Comparison of ENCODE assay signal across 9 cellular contexts in genomic region chr11:123261345-123262106, GRCh38.
DNase-seq lines count a peak whose midpoint lies in the region; ATAC-seq, FAIRE-seq and TF ChIP-seq lines count a peak whose summit lies in the region.
"Had no signal": no experiment of that assay in that cellular context is flagged by ENCODE, and none has a peak within 500 bp of the region (broad histone marks: within the 10 kb centered on the region; RNA-seq: fewer than 3 reads in every experiment).

No MANE protein-coding gene starts in this region.

- peaks cover 0 to 8% (median 7%) of the 10 kb centered on the region in 3 donors for H3K4me1 Mint-ChIP-seq in CD8-positive, alpha-beta memory T cell

- CTCF ChIA-PET in CD8-positive, alpha-beta memory T cell (lab: Charles Lee): interaction anchor here (0.6 to 3.4 kb wide), 20 partner anchors 8 to 228 kb away, joined by 3 to 19 read pairs (median 4); no protein-coding TSS in a partner anchor

- FAIRE-seq in kidney (lab: Jason Lieb, UNC): peak; percentile 38
- FAIRE-seq: colon had no signal

- H3K27ac ChIP-seq in CD8-positive, alpha-beta memory T cell (ENCODE audit: low read depth, low read length): no peak overlapping the region
- H3K27ac ChIP-seq in caudate nucleus (ENCODE audit: low read depth, low read length) (no peak overlapping the region), kidney (ENCODE audit: low read depth in 2 of 2, low read length in 2 of 2) (no peak overlapping the region)

- no peaks in the 10 kb centered on the region for H3K36me3 ChIP-seq in CD8-positive, alpha-beta memory T cell (ENCODE audit: insufficient read depth, low read length)
- no peaks in the 10 kb centered on the region for H3K36me3 ChIP-seq in kidney (ENCODE audit: control insufficient read depth in 1 of 2, insufficient read depth in 2 of 2, low read length in 2 of 2)

- POLR2A ChIA-PET in CD8-positive, alpha-beta memory T cell (lab: Charles Lee): interaction anchor here (0.6 kb wide), 1 partner anchor 179 kb away, joined by 3 read pairs; no protein-coding TSS in a partner anchor

- H3K4me3 Mint-ChIP-seq in CD8-positive, alpha-beta memory T cell: peak overlapping the region in 3 of 7 donors; percentile 49 to 57 (median 51)

- H3K9ac ChIP-seq in kidney (ENCODE audit: low read length in 2 of 2): no peak overlapping the region

- peaks cover 0 to 13% (median 2%) of the 10 kb centered on the region in 3 donors for H3K36me3 Mint-ChIP-seq in CD8-positive, alpha-beta memory T cell

- ATAC-seq in GM21825 (IDR thresholded peaks at IDR 0.05; ENCODE audit: unreplicated experiment) (peak; percentile 67), HG02763 (IDR thresholded peaks at IDR 0.05; ENCODE audit: unreplicated experiment) (no peak)

- peak; percentile 16 to 64 (median 44) for DNase-seq in CD8-positive, alpha-beta memory T cell
- peak; percentile 9 for DNase-seq in NCI-H146 treated with DMSO at 0.1 percent for 48 hours (lab: John Stamatoyannopoulos, UW; ENCODE audit: unreplicated experiment)
- peak; percentile 22 to 50 (median 32) for DNase-seq in activated CD4-positive, CD25-positive, alpha-beta regulatory T cell (lab: John Stamatoyannopoulos, UW)
- peak in 54 of 61 donors; percentile 11 to 86 (median 49) for DNase-seq in caudate nucleus (lab: John Stamatoyannopoulos, UW)
- peak; percentile 91 for DNase-seq in kidney
- DNase-seq in stimulated activated CD4-positive, alpha-beta T cell treated with anti-CD3 and anti-CD28 coated beads, Interleukin-15, amount 100 ng/mL, for 48 hours (ENCODE audit: low read depth in 2 of 2): peak; percentile 57 to 70

- peaks cover 3 to 18% (median 10%) of the 10 kb centered on the region in 5 donors for H3K9me3 Mint-ChIP-seq in CD8-positive, alpha-beta memory T cell

- H3K4me1 ChIP-seq in CD8-positive, alpha-beta memory T cell (ENCODE audit: insufficient read depth, low read length): no peaks in the 10 kb centered on the region
- no peaks in the 10 kb centered on the region for H3K4me1 ChIP-seq in kidney (ENCODE audit: control insufficient read depth in 1 of 2, insufficient read depth in 1 of 2, low read depth in 1 of 2, low read length in 2 of 2)

- H3K27ac Mint-ChIP-seq in CD8-positive, alpha-beta memory T cell: peak overlapping the region in 1 of 8 donors; percentile 75

- no peak overlapping the region for H3K4me3 ChIP-seq in CD8-positive, alpha-beta memory T cell (ENCODE audit: low read length)
- H3K4me3 ChIP-seq in kidney (ENCODE audit: low read length in 2 of 2): peak overlapping the region; percentile 50 to 69

- H3K27me3 ChIP-seq in CD8-positive, alpha-beta memory T cell (ENCODE audit: insufficient read depth, low read length, poor library complexity, severe bottlenecking): no peaks in the 10 kb centered on the region

- H3K27me3 Mint-ChIP-seq in CD8-positive, alpha-beta memory T cell: peaks cover 10 to 49% of the 10 kb centered on the region in 2 donors

- H3K9me3 ChIP-seq in CD8-positive, alpha-beta memory T cell (ENCODE audit: low read length): no peaks in the 10 kb centered on the region
- no peaks in the 10 kb centered on the region for H3K9me3 ChIP-seq in kidney (ENCODE audit: control insufficient read depth in 1 of 2, low read length in 2 of 2)

- peak; percentile 73 for TF ChIP-seq CTCF in kidney (IDR thresholded peaks at IDR 0.05; ENCODE audit: borderline replicate concordance, extremely low read depth, insufficient read depth)

- intact Hi-C loops in kidney (cut with DNase I): no loop called here

Comparison
In these comparisons a context has a peak if more than half of its experiments do, and no peak if none do; other contexts are left out.
1. DNase-seq: peak in every context shown above with its lines; median percentile 91 in kidney; 64 in stimulated activated CD4-positive, alpha-beta T cell treated with anti-CD3 and anti-CD28 coated beads, Interleukin-15, amount 100 ng/mL, for 48 hours; 49 in caudate nucleus; 44 in CD8-positive, alpha-beta memory T cell; 32 in activated CD4-positive, CD25-positive, alpha-beta regulatory T cell; 9 in NCI-H146 treated with DMSO at 0.1 percent for 48 hours.